8 cellular contexts compared by ENCODE assay signal in genomic region chr2:55232084-55232862, GRCh38. TPM values are rescaled to one million over a fixed set of nuclear protein-coding genes. Genes with fewer than 3 reads are reported as not detected.
DNase-seq lines count a peak whose midpoint lies in the region; ATAC-seq and TF ChIP-seq lines count a peak whose summit lies in the region.

Gene CLHC1, minus strand, starts transcription at chr2:55232293. Its CDS starts 9,882 bp downstream, at chr2:55222411.
Gene RPS27A, plus strand, starts transcription at chr2:55232688. Its CDS starts 137 bp downstream, at chr2:55232825.

- no peaks in the 10 kb centered on the region for H3K27me3 ChIP-seq in duodenal mucosa (ENCODE audit: control insufficient read depth in 1 of 2, insufficient read depth in 2 of 2, low read length in 2 of 2)

- peaks cover 22 to 34% of the 10 kb centered on the region in 2 donors for H3K36me3 ChIP-seq in duodenal mucosa (ENCODE audit: control insufficient read depth in 1 of 2, insufficient read depth in 2 of 2, low read length in 2 of 2)

- ATAC-seq in GM19395 (IDR thresholded peaks at IDR 0.05; ENCODE audit: unreplicated experiment) (peak; percentile 94), HG03565 (IDR thresholded peaks at IDR 0.05; ENCODE audit: unreplicated experiment) (peak; percentile 88)

- 0% methylated on average over 37 of the region's 37 CpGs for WGBS in lower leg skin, 2 donors

- peak in 1 of 2 donors; percentile 41 for TF ChIP-seq POLR2A in lower leg skin (IDR thresholded peaks at IDR 0.05)

- H3K9me3 ChIP-seq in duodenal mucosa (ENCODE audit: control insufficient read depth in 1 of 2, low read length in 2 of 2): no peaks in the 10 kb centered on the region

- H3K4me1 ChIP-seq in duodenal mucosa (ENCODE audit: control insufficient read depth in 1 of 2, insufficient read depth in 2 of 2, low read length in 2 of 2): peaks cover 22% of the 10 kb centered on the region in 2 donors

- intact Hi-C loops in lower leg skin (cut with DNase I; ENCODE audit: low total_unique reads): no loop called here

- H3K9ac ChIP-seq in duodenal mucosa (ENCODE audit: low read depth in 1 of 2, low read length in 2 of 2): peak within 1 kb of the TSS; percentile 91 to 99

- DNase-seq in NCI-H774 (lab: John Stamatoyannopoulos, UW) (peak; percentile 94), lower leg skin (ENCODE audit: low spot score in 2 of 2) (peak; percentile 90 to 98)
- DNase-seq in activated CD4-positive, alpha-beta T cell treated with anti-CD3 and anti-CD28 coated beads, Interleukin-2, amount 50 U/mL, for 4 hours: peak; percentile 93 to 95
- peak; percentile 89 to 91 for DNase-seq in stimulated activated CD4-positive, alpha-beta T cell treated with anti-CD3 and anti-CD28 coated beads, Interleukin-4, amount 100 ng/mL, for 48 hours (ENCODE audit: low read depth in 2 of 2)

- no peak for TF ChIP-seq CTCF in C4-2B (conservative IDR thresholded peaks at IDR 0.05)
- peak in 1 of 3 donors; percentile 17 for TF ChIP-seq CTCF in lower leg skin (IDR thresholded peaks at IDR 0.05)

- H3K4me3 ChIP-seq in duodenal mucosa (ENCODE audit: low read depth in 1 of 2, low read length in 2 of 2) (peak within 1 kb of the TSS; percentile 95 to 96), lower leg skin (ENCODE audit: low read depth, poor library complexity, severe bottlenecking) (peak within 1 kb of the TSS; percentile 99)

- H3K27ac ChIP-seq in C4-2B (peak within 1 kb of the TSS; percentile 93), duodenal mucosa (ENCODE audit: low read depth, low read length) (peak within 1 kb of the TSS; percentile 88)

RNA-seq across cellular contexts. Expression of gene CLHC1, which starts in this region (rescaled TPM):
- total RNA-seq in lower leg skin: 10 to 100 TPM in 1 of 4 donors, 1 to 10 TPM in 3; 5.3 to 13.1 (median 7.9) TPM

RNA-seq across cellular contexts. Expression of gene RPS27A, which starts in this region (rescaled TPM):
- total RNA-seq in lower leg skin: 1,000 to 10,000 TPM; 1,078 to 1,927 (median 1,496) TPM

Comparison
In these comparisons a context has a peak if more than half of its experiments do, and no peak if none do; other contexts are left out.
1. Peak in every context shown above with its lines: DNase-seq, ATAC-seq, H3K4me3 ChIP-seq and H3K27ac ChIP-seq.